In genomic region chr19:30406220-30406944, GRCh38 we compare ENCODE assay signal across 10 cellular contexts. TPM values are rescaled to one million over a fixed set of nuclear protein-coding genes. Genes with fewer than 3 reads are reported as not detected.
DNase-seq lines count a peak whose midpoint lies in the region; ATAC-seq and TF ChIP-seq lines count a peak whose summit lies in the region.
"Had no signal": no experiment of that assay in that cellular context is flagged by ENCODE, and none has a peak within 500 bp of the region (broad histone marks: within the 10 kb centered on the region; RNA-seq: fewer than 3 reads in every experiment).

No MANE protein-coding gene starts in this region.

- H3K9me3 Mint-ChIP-seq in naive thymus-derived CD4-positive, alpha-beta T cell = peaks cover 0 to 9% (median 0%) of the 10 kb centered on the region in 11 donors

- peaks cover 0 to 16% (median 6%) of the 10 kb centered on the region in 5 donors for H3K27me3 Mint-ChIP-seq in naive thymus-derived CD4-positive, alpha-beta T cell

- H2AFZ ChIP-seq in KMS-11 (ENCODE audit: low read depth) = no peak overlapping the region

- POLR2A ChIA-PET in naive thymus-derived CD4-positive, alpha-beta T cell (lab: Charles Lee) = no interaction called here

- H3K4me1 Mint-ChIP-seq in naive thymus-derived CD4-positive, alpha-beta T cell = no peaks in the 10 kb centered on the region

- H3K36me3 Mint-ChIP-seq in naive thymus-derived CD4-positive, alpha-beta T cell = no peaks in the 10 kb centered on the region

- H3K36me3 ChIP-seq in KMS-11 (ENCODE audit: insufficient read depth) = no peaks in the 10 kb centered on the region
- H3K36me3 ChIP-seq in naive thymus-derived CD4-positive, alpha-beta T cell (ENCODE audit: control insufficient read depth in 2 of 3, insufficient read depth in 3 of 3, low read length in 3 of 3) = no peaks in the 10 kb centered on the region
- H3K36me3 ChIP-seq: esophagus squamous epithelium had no signal

- TF ChIP-seq CTCF in KMS-11 (conservative IDR thresholded peaks at IDR 0.05; ENCODE audit: low read depth, low read length) (0 out of 2 replicates have a peak, but pooled peaks have one; percentile 26), dorsolateral prefrontal cortex (IDR thresholded peaks at IDR 0.05 in 54 of 56, conservative IDR thresholded peaks at IDR 0.05 in 2 of 56; ENCODE audit: low read depth in 1 of 56, partially characterized antibody in 56 of 56) (peak in 55 of 56 donors; percentile 27 to 82 (median 62))

- CTCF ChIA-PET in naive thymus-derived CD4-positive, alpha-beta T cell (lab: Charles Lee) = no interaction called here

- no peaks in the 10 kb centered on the region for H3K79me2 ChIP-seq in KMS-11 (ENCODE audit: insufficient read depth, low read depth)

- H3K27ac Mint-ChIP-seq in naive thymus-derived CD4-positive, alpha-beta T cell = no peak overlapping the region

- no peaks in the 10 kb centered on the region; the same call in 1 of the 2 replicates for H3K27me3 ChIP-seq in KMS-11 (ENCODE audit: insufficient read depth, low read depth)
- peaks cover 0 to 4% (median 0%) of the 10 kb centered on the region in 45 donors for H3K27me3 ChIP-seq in dorsolateral prefrontal cortex
- no peaks in the 10 kb centered on the region for H3K27me3 ChIP-seq in naive thymus-derived CD4-positive, alpha-beta T cell (ENCODE audit: control insufficient read depth in 2 of 2, insufficient read depth in 2 of 2, low read length in 2 of 2)
- H3K27me3 ChIP-seq: esophagus squamous epithelium had no signal

- intact Hi-C loops in dorsolateral prefrontal cortex (cut with DNase I) = loop anchor here (10.0 kb wide), 2 partner anchors 182 to 362 kb away; no protein-coding TSS in a partner anchor
- intact Hi-C loops in naive thymus-derived CD4-positive, alpha-beta T cell (cut with micrococcal nuclease) = no loop called here

- DNase-seq in AG20443 (ENCODE audit: low spot score) (peak; percentile 89), dorsolateral prefrontal cortex (peak in 8 of 10 donors; percentile 23 to 74 (median 67)), midbrain (lab: John Stamatoyannopoulos, UW) (peak; percentile 73), UCSD-AML1 (lab: John Stamatoyannopoulos, UW; ENCODE audit: unreplicated experiment) (no peak)
- DNase-seq in naive thymus-derived CD4-positive, alpha-beta T cell = no peak
- DNase-seq: DMS153, esophagus squamous epithelium had no signal

- no peak overlapping the region for H3K4me3 ChIP-seq in KMS-11 (IDR thresholded peaks at IDR 0.05; ENCODE audit: insufficient read depth, low read depth, low read length)
- peak overlapping the region in 4 of 59 donors; percentile 1 to 20 (median 10) for H3K4me3 ChIP-seq in dorsolateral prefrontal cortex
- no peak overlapping the region for H3K4me3 ChIP-seq in naive thymus-derived CD4-positive, alpha-beta T cell (ENCODE audit: low read length)
- H3K4me3 ChIP-seq: esophagus squamous epithelium had no signal

- ATAC-seq in naive thymus-derived CD4-positive, alpha-beta T cell = no peak
- ATAC-seq in HG03520 (IDR thresholded peaks at IDR 0.05; ENCODE audit: unreplicated experiment) = no peak
- no peak for ATAC-seq in HG02588 (IDR thresholded peaks at IDR 0.05; ENCODE audit: unreplicated experiment)

- no peak overlapping the region for H3K4me3 Mint-ChIP-seq in naive thymus-derived CD4-positive, alpha-beta T cell

- H3K9me3 ChIP-seq in naive thymus-derived CD4-positive, alpha-beta T cell (ENCODE audit: control insufficient read depth in 2 of 3, low read length in 3 of 3) = no peaks in the 10 kb centered on the region
- H3K9me3 ChIP-seq: esophagus squamous epithelium had no signal

- no peak overlapping the region for H3K27ac ChIP-seq in KMS-11
- H3K27ac ChIP-seq in dorsolateral prefrontal cortex = peak overlapping the region in 58 of 59 donors; percentile 19 to 95 (median 82)
- no peak overlapping the region for H3K27ac ChIP-seq in naive thymus-derived CD4-positive, alpha-beta T cell (ENCODE audit: low read depth, low read length)

- H3K9ac ChIP-seq in KMS-11 = no peak overlapping the region

- no peaks in the 10 kb centered on the region for H4K20me1 ChIP-seq in KMS-11 (ENCODE audit: insufficient read depth)

- no peak overlapping the region for H3K4me2 ChIP-seq in KMS-11

- no peaks in the 10 kb centered on the region for H3K4me1 ChIP-seq in KMS-11 (ENCODE audit: low read depth, poor library complexity, severe bottlenecking)
- H3K4me1 ChIP-seq in naive thymus-derived CD4-positive, alpha-beta T cell (ENCODE audit: control insufficient read depth in 2 of 2, insufficient read depth in 2 of 2, low read length in 2 of 2) = no peaks in the 10 kb centered on the region

RNA-seq across cellular contexts. Expression of gene ZNF536, which starts 34.2 kb away (rescaled TPM):
- 100 to 1,000 TPM in 7 of 120 experiments, 10 to 100 TPM in 113; 15.6 to 171 (median 49.0) TPM for total RNA-seq in dorsolateral prefrontal cortex
- not detected for total RNA-seq in naive thymus-derived CD4-positive, alpha-beta T cell
- polyA plus RNA-seq in naive thymus-derived CD4-positive, alpha-beta T cell = not detected

Comparison
In these comparisons a context has a peak if more than half of its experiments do, and no peak if none do; other contexts are left out.
1. DNase-seq: peak in AG20443 (single experiment), dorsolateral prefrontal cortex (8 of 10) and midbrain (single experiment); none in UCSD-AML1 (single experiment) and naive thymus-derived CD4-positive, alpha-beta T cell (0 of 9).
2. H3K27ac ChIP-seq: peak in dorsolateral prefrontal cortex (58 of 59); none in KMS-11 (single experiment) and naive thymus-derived CD4-positive, alpha-beta T cell (single experiment).
3. RNA of gene ZNF536, which starts 34.2 kb away (total RNA-seq): 15.6 to 171 TPM in dorsolateral prefrontal cortex; not detected in naive thymus-derived CD4-positive, alpha-beta T cell; every median in the first group is over 10 times any median in the second.
4. intact Hi-C loops: an anchor here in dorsolateral prefrontal cortex (10.0 kb wide); none called in naive thymus-derived CD4-positive, alpha-beta T cell.